In the genomic region with DNA sequence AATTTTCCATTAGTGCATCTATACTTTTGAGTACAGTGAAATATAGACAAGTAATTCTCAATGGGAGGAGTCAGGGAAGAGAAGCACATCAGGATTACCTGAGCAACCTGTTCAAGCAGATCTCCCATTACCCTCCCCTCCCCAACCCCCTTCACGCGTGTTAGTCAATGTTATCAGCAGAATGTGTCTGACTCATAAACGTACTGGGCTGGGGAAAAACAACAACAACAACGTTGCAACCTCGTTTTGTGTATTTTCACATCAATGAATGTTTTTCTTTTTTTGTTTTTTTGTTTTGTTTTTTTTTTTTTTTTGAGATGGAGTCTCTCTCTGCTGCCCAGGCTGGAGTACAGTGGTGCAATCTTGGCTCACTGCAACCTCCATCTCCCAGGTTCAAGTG, we compare ENCODE assay signal across 20 cellular contexts.
DNase-seq lines count a peak whose midpoint lies in the region; ATAC-seq, FAIRE-seq and TF ChIP-seq lines count a peak whose summit lies in the region.
"Had no signal": no experiment of that assay in that cellular context is flagged by ENCODE, and none has a peak within 500 bp of the region (broad histone marks: within the 10 kb centered on the region; RNA-seq: fewer than 3 reads in every experiment).

No MANE protein-coding gene starts in this region.

- no peak for TF ChIP-seq POLR2A in IMR-90 (IDR thresholded peaks at IDR 0.05; ENCODE audit: low read depth, low read length)

- dilution Hi-C loops in IMR-90 (cut with HindIII; ENCODE audit: low sequenced_read_pairs, unreplicated experiment): no loop called here

- no peak overlapping the region for H3K4me3 Mint-ChIP-seq in type B pancreatic cell
- H3K4me3 Mint-ChIP-seq: CD4-positive, alpha-beta memory T cell had no signal

- no peak overlapping the region for H2BK5ac ChIP-seq in IMR-90 (ENCODE audit: low read depth, low read length, poor library complexity, severe bottlenecking)
- H2BK5ac ChIP-seq in mesenchymal stem cell (ENCODE audit: low read depth, low read length, poor library complexity, severe bottlenecking): no peak overlapping the region

- H2AK5ac ChIP-seq in IMR-90 (ENCODE audit: low read depth, low read length) (peak overlapping the region; percentile 54; the same call in 1 of the 2 replicates), mesenchymal stem cell (ENCODE audit: low read length, severe bottlenecking) (peak overlapping the region; percentile 68)

- no peak overlapping the region for H3K18ac ChIP-seq in IMR-90 (ENCODE audit: low read depth, low read length)
- no peak overlapping the region for H3K18ac ChIP-seq in mesenchymal stem cell (ENCODE audit: low read depth in 1 of 2, low read length in 2 of 2)

- H2BK12ac ChIP-seq in mesenchymal stem cell (ENCODE audit: low read length in 2 of 2): no peak overlapping the region

- peaks cover 9 to 13% of the 10 kb centered on the region in 2 experiments; a peak in 3 of 4 replicates for H3K79me1 ChIP-seq in IMR-90 (ENCODE audit: low read depth in 1 of 2, low read length in 2 of 2)
- H3K79me1 ChIP-seq in mesenchymal stem cell (replicated peaks; ENCODE audit: low read length, poor library complexity, severe bottlenecking): no peaks in the 10 kb centered on the region

- no peaks in the 10 kb centered on the region for H3K27me3 Mint-ChIP-seq in type B pancreatic cell

- CTCF ChIA-PET in IMR-90 (lab: Yijun Ruan, JAX): interaction anchor here (0.6 kb wide), 1 partner anchor 113 kb away, joined by 4 read pairs; no protein-coding TSS in a partner anchor

- H2BK20ac ChIP-seq in IMR-90 (ENCODE audit: low read depth, low read length): no peak overlapping the region

- H4K91ac ChIP-seq in IMR-90 (ENCODE audit: insufficient read depth, low read depth, low read length): no peak overlapping the region
- H4K91ac ChIP-seq in mesenchymal stem cell (ENCODE audit: low read length): no peak overlapping the region

- intact Hi-C loops in IMR-90 (cut with micrococcal nuclease): no loop called here

- H3K27me3 ChIP-seq in IMR-90 (ENCODE audit: control insufficient read depth, insufficient read depth, low read length) (no peaks in the 10 kb centered on the region), bronchial epithelial cell (ENCODE audit: control insufficient read depth, insufficient read depth, low read length) (no peaks in the 10 kb centered on the region), mesenchymal stem cell (ENCODE audit: control insufficient read depth in 1 of 2, insufficient read depth in 1 of 2, low read length in 2 of 2) (no peaks in the 10 kb centered on the region)

- no peak overlapping the region for H3K56ac ChIP-seq in IMR-90 (ENCODE audit: extremely low read depth, insufficient read depth, low read length)

- no peak for TF ChIP-seq CTCF in IMR-90 (conservative IDR thresholded peaks at IDR 0.05; ENCODE audit: low read depth, low read length)
- TF ChIP-seq CTCF in bronchial epithelial cell (IDR thresholded peaks at IDR 0.05; ENCODE audit: insufficient read depth, low read length, severe bottlenecking): no peak
- no peak for TF ChIP-seq CTCF in type B pancreatic cell (conservative IDR thresholded peaks at IDR 0.05)

- H2AFZ ChIP-seq in IMR-90 (replicated peaks; ENCODE audit: low read length, poor library complexity) (no peak overlapping the region), mesenchymal stem cell (ENCODE audit: low read depth, low read length) (no peak overlapping the region)

- peaks cover 25% of the 10 kb centered on the region for H3K4me1 Mint-ChIP-seq in type B pancreatic cell (ENCODE audit: unreplicated experiment)
- H3K4me1 Mint-ChIP-seq: CD4-positive, alpha-beta memory T cell had no signal

- peak overlapping the region; percentile 42; the same call in 1 of the 3 replicates for H2BK15ac ChIP-seq in IMR-90 (ENCODE audit: low read depth, low read length)
- H2BK15ac ChIP-seq in mesenchymal stem cell (ENCODE audit: low read depth, poor library complexity, severe bottlenecking): no peak overlapping the region

- H3K4me3 ChIP-seq in IMR-90 (ENCODE audit: insufficient read depth, low read depth, low read length) (no peak overlapping the region), bronchial epithelial cell (ENCODE audit: low read depth, low read length) (no peak overlapping the region), mesenchymal stem cell (ENCODE audit: insufficient read depth in 1 of 2, low read depth in 1 of 2, low read length in 2 of 2) (no peak overlapping the region)
- H3K4me3 ChIP-seq: A549, GM23248 had no signal

- H3K4ac ChIP-seq in IMR-90 (ENCODE audit: low read depth, low read length) (no peak overlapping the region), mesenchymal stem cell (ENCODE audit: low read depth in 1 of 2, low read length in 2 of 2) (peak overlapping the region in 1 of 2 experiments; percentile 21)

- no peak overlapping the region for H3K23ac ChIP-seq in IMR-90 (ENCODE audit: low read depth, low read length)
- H3K23ac ChIP-seq in mesenchymal stem cell (ENCODE audit: low read length in 2 of 2): no peak overlapping the region

- BruUV-seq in IMR-90 (replicated peaks; lab: Mats Ljungman, UMichigan): no TSS peak

- H3K27ac Mint-ChIP-seq in type B pancreatic cell: no peak overlapping the region
- H3K27ac Mint-ChIP-seq: CD4-positive, alpha-beta memory T cell had no signal

- H4K5ac ChIP-seq in IMR-90 (ENCODE audit: low read depth, low read length): no peak overlapping the region

- no peak overlapping the region for H3K14ac ChIP-seq in IMR-90 (replicated peaks; ENCODE audit: low read depth, low read length)
- H3K14ac ChIP-seq in mesenchymal stem cell (ENCODE audit: low read length in 2 of 2): no peak overlapping the region

- peaks cover 5% of the 10 kb centered on the region for H3K9me3 Mint-ChIP-seq in type B pancreatic cell
- H3K9me3 Mint-ChIP-seq: CD4-positive, alpha-beta memory T cell had no signal

- FAIRE-seq in bronchial epithelial cell (lab: Jason Lieb, UNC) (no peak), RCC 7860 (lab: Jason Lieb, UNC) (no peak)
- FAIRE-seq: A549, GM12891, H1 had no signal

- WGBS in IMR-90 (ENCODE audit: extremely low coverage in 2 of 2, insufficient read length in 1 of 2), 2 experiments: no CpG with 5 or more reads among the region's 5 CpGs
- WGBS in mesenchymal stem cell: 82% methylated on average over 5 of the region's 5 CpGs

- H3K36me3 ChIP-seq in IMR-90 (ENCODE audit: control insufficient read depth, insufficient read depth, low read length) (no peaks in the 10 kb centered on the region), bronchial epithelial cell (ENCODE audit: control insufficient read depth, insufficient read depth, low read length) (no peaks in the 10 kb centered on the region), mesenchymal stem cell (ENCODE audit: control insufficient read depth in 1 of 2, insufficient read depth in 2 of 2, low read depth in 1 of 2, low read length in 2 of 2) (no peaks in the 10 kb centered on the region)

- H3K36me3 Mint-ChIP-seq in type B pancreatic cell: no peaks in the 10 kb centered on the region
- H3K36me3 Mint-ChIP-seq: CD4-positive, alpha-beta memory T cell had no signal

- no peak overlapping the region for H2AK9ac ChIP-seq in IMR-90 (replicated peaks; ENCODE audit: low read depth, low read length, poor library complexity)

- H4K8ac ChIP-seq in IMR-90 (ENCODE audit: low read depth in 2 of 2, low read length in 2 of 2) (no peak overlapping the region), mesenchymal stem cell (ENCODE audit: low read length) (no peak overlapping the region)

- H3K9me3 ChIP-seq in IMR-90 (ENCODE audit: control insufficient read depth, insufficient read depth, low read length): no peaks in the 10 kb centered on the region
- H3K9me3 ChIP-seq in mesenchymal stem cell (ENCODE audit: control insufficient read depth, low read length): no peaks in the 10 kb centered on the region
- H3K9me3 ChIP-seq: A549 had no signal

- TF ChIP-seq RAD21 in IMR-90 (IDR thresholded peaks at IDR 0.05; ENCODE audit: low read length): no peak

- no peak overlapping the region for H3K27ac ChIP-seq in IMR-90 (ENCODE audit: insufficient read depth, low read length)
- no peak overlapping the region for H3K27ac ChIP-seq in mesenchymal stem cell (ENCODE audit: low read length, poor library complexity, severe bottlenecking)

- POLR2A ChIA-PET in IMR-90 (lab: Charles Lee; ENCODE audit: unreplicated experiment): no interaction called here

- H3K9ac ChIP-seq in IMR-90 (ENCODE audit: low read depth, low read length) (no peak overlapping the region), mesenchymal stem cell (ENCODE audit: low read length) (no peak overlapping the region)
- H3K9ac ChIP-seq: GM23248 had no signal

- peaks cover 6% of the 10 kb centered on the region for H3K9me1 ChIP-seq in IMR-90 (ENCODE audit: insufficient read depth, low read length)

- DNase-seq in IMR-90: no peak
- DNase-seq in bronchial epithelial cell (ENCODE audit: low read depth): peak; percentile 31
- no peak for DNase-seq in mesenchymal stem cell
- DNase-seq in stimulated activated CD4-positive, alpha-beta T cell treated with anti-CD3 and anti-CD28 coated beads, Interleukin-4, amount 100 ng/mL, for 1 hour: no peak
- DNase-seq in type B pancreatic cell (ENCODE audit: extremely low spot score, unreplicated experiment): no peak
- DNase-seq in RCC 7860 (ENCODE audit: low spot score): no peak
- DNase-seq: 8988T; C1 segment of cervical spinal cord; Calu3; CD4-positive, alpha-beta memory T cell; COR-L47; DMS53; DMS79 treated with DMSO at 0.1 percent for 48 hours; GF-D8; H7; HCEC 1CT had no signal

- in situ Hi-C loops in IMR-90 (cut with MboI; ENCODE audit: low sequenced_read_pairs): loop anchor here (25.0 kb wide), 1 partner anchor 295 kb away; a partner anchor contains a TSS

- no peak for ATAC-seq in IMR-90 (ENCODE audit: low read depth)
- ATAC-seq: A549 had no signal

- H2BK120ac ChIP-seq in IMR-90 (ENCODE audit: low read depth, low read length): no peak overlapping the region
- no peak overlapping the region for H2BK120ac ChIP-seq in mesenchymal stem cell (ENCODE audit: low read depth, low read length)

- no peak overlapping the region for H3K4me2 ChIP-seq in IMR-90 (ENCODE audit: low read depth, low read length)
- no peak overlapping the region for H3K4me2 ChIP-seq in mesenchymal stem cell (ENCODE audit: low read length, poor library complexity, severe bottlenecking)
- H3K4me2 ChIP-seq: A549 had no signal

- no peaks in the 10 kb centered on the region for H4K20me1 ChIP-seq in IMR-90 (ENCODE audit: insufficient read depth, low read length)

- H3K4me1 ChIP-seq in IMR-90 (ENCODE audit: control insufficient read depth, insufficient read depth, low read length) (peaks cover 12% of the 10 kb centered on the region), mesenchymal stem cell (ENCODE audit: control insufficient read depth, insufficient read depth, low read depth, low read length) (peaks cover 4% of the 10 kb centered on the region)

TF ChIP-seq in IMR-90, 13 proteins besides CTCF, POLR2A, EP300 and RAD21 (continues in another document):
- TF ChIP-seq, protein P1, sequence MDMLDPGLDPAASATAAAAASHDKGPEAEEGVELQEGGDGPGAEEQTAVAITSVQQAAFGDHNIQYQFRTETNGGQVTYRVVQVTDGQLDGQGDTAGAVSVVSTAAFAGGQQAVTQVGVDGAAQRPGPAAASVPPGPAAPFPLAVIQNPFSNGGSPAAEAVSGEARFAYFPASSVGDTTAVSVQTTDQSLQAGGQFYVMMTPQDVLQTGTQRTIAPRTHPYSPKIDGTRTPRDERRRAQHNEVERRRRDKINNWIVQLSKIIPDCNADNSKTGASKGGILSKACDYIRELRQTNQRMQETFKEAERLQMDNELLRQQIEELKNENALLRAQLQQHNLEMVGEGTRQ (IDR thresholded peaks at IDR 0.05; ENCODE audit: low read depth, low read length): no peak
